ENCODE assay signal across 8 cellular contexts in genomic region chr20:32585011-32585518, GRCh38. TPM values are rescaled to one million over a fixed set of nuclear protein-coding genes. Genes with fewer than 3 reads are reported as not detected.
DNase-seq lines count a peak whose midpoint lies in the region; ATAC-seq and TF ChIP-seq lines count a peak whose summit lies in the region.

TSS of gene NOL4L (minus strand) at chr20:32585333. CDS start at chr20:32584890, 443 bp downstream.

- H3K4me1 Mint-ChIP-seq in activated B cell treated with CpG ODN at 0.5 μM for 24 hours: peaks cover 30% of the 10 kb centered on the region
- peaks cover 51% of the 10 kb centered on the region for H3K4me1 Mint-ChIP-seq in stimulated activated effector memory CD8-positive, alpha-beta T cell treated with anti-CD3 and anti-CD28 coated beads, Interleukin-12 subunit alpha, Interleukin-12 subunit beta, amount 100 ng/mL, for 72 hours

- H3K9me3 Mint-ChIP-seq in activated B cell treated with CpG ODN at 0.5 μM for 24 hours: no peaks in the 10 kb centered on the region
- no peaks in the 10 kb centered on the region for H3K9me3 Mint-ChIP-seq in stimulated activated effector memory CD8-positive, alpha-beta T cell treated with anti-CD3 and anti-CD28 coated beads, Interleukin-12 subunit alpha, Interleukin-12 subunit beta, amount 100 ng/mL, for 72 hours

- no peaks in the 10 kb centered on the region for H3K4me1 ChIP-seq in colonic mucosa

- no peak within 1 kb of the TSS for H3K27ac ChIP-seq in colonic mucosa

- peak within 1 kb of the TSS in 1 of 2 donors; percentile 43 for H3K9ac ChIP-seq in colonic mucosa (ENCODE audit: low read depth in 2 of 2, low read length in 2 of 2)

- H3K4me3 Mint-ChIP-seq in activated B cell treated with CpG ODN at 0.5 μM for 24 hours: peak within 1 kb of the TSS; percentile 87
- peak within 1 kb of the TSS; percentile 96 for H3K4me3 Mint-ChIP-seq in stimulated activated effector memory CD8-positive, alpha-beta T cell treated with anti-CD3 and anti-CD28 coated beads, Interleukin-12 subunit alpha, Interleukin-12 subunit beta, amount 100 ng/mL, for 72 hours

- CTCF ChIA-PET in activated B cell treated with CpG ODN at 0.5 μM for 24 hours (lab: Charles Lee): no interaction called here

- intact Hi-C loops in activated B cell treated with CpG ODN at 0.5 μM for 24 hours (cut with micrococcal nuclease): no loop called here
- intact Hi-C loops in colonic mucosa (cut with DNase I): no loop called here

- H3K4me3 ChIP-seq in LNCaP clone FGC (ENCODE audit: low read depth, low read length): peak within 1 kb of the TSS; percentile 37; the same call in 1 of the 2 replicates
- peak within 1 kb of the TSS; percentile 52 for H3K4me3 ChIP-seq in colonic mucosa

- peaks cover 25% of the 10 kb centered on the region for H3K27me3 ChIP-seq in colonic mucosa

- no peaks in the 10 kb centered on the region for H3K9me3 ChIP-seq in colonic mucosa

- ATAC-seq in activated B cell treated with CpG ODN at 0.5 μM for 24 hours (ENCODE audit: low read depth): peak; percentile 19
- peak; percentile 31 for ATAC-seq in left lobe of liver
- peak; percentile 49 for ATAC-seq in stimulated activated effector memory CD8-positive, alpha-beta T cell treated with anti-CD3 and anti-CD28 coated beads, Interleukin-12 subunit alpha, Interleukin-12 subunit beta, amount 100 ng/mL, for 72 hours
- no peak for ATAC-seq in GM21526 (IDR thresholded peaks at IDR 0.05; ENCODE audit: low FRiP score, unreplicated experiment)
- no peak for ATAC-seq in HG03432 (IDR thresholded peaks at IDR 0.05; ENCODE audit: unreplicated experiment)

- no peak for TF ChIP-seq CTCF in LNCaP clone FGC (IDR thresholded peaks at IDR 0.05; ENCODE audit: control insufficient read depth, extremely low read depth, insufficient read depth)
- TF ChIP-seq CTCF in activated B cell treated with CpG ODN at 0.5 μM for 24 hours (IDR thresholded peaks at IDR 0.05): no peak
- no peak for TF ChIP-seq CTCF in colonic mucosa (IDR thresholded peaks at IDR 0.05)

- POLR2A ChIA-PET in activated B cell treated with CpG ODN at 0.5 μM for 24 hours (lab: Charles Lee): interaction anchor here (0.5 to 0.6 kb wide), 2 partner anchors 59 to 901 kb away, joined by 3 read pairs; no protein-coding TSS in a partner anchor

- H3K27me3 Mint-ChIP-seq in activated B cell treated with CpG ODN at 0.5 μM for 24 hours: peaks cover 5% of the 10 kb centered on the region

- no peaks in the 10 kb centered on the region for H3K36me3 ChIP-seq in colonic mucosa

- H3K36me3 Mint-ChIP-seq in activated B cell treated with CpG ODN at 0.5 μM for 24 hours (ENCODE audit: low read depth): no peaks in the 10 kb centered on the region
- peaks cover 19% of the 10 kb centered on the region for H3K36me3 Mint-ChIP-seq in stimulated activated effector memory CD8-positive, alpha-beta T cell treated with anti-CD3 and anti-CD28 coated beads, Interleukin-12 subunit alpha, Interleukin-12 subunit beta, amount 100 ng/mL, for 72 hours

- H3K27ac Mint-ChIP-seq in activated B cell treated with CpG ODN at 0.5 μM for 24 hours: no peak within 1 kb of the TSS
- peak within 1 kb of the TSS; percentile 95 for H3K27ac Mint-ChIP-seq in stimulated activated effector memory CD8-positive, alpha-beta T cell treated with anti-CD3 and anti-CD28 coated beads, Interleukin-12 subunit alpha, Interleukin-12 subunit beta, amount 100 ng/mL, for 72 hours

- DNase-seq in D341Med (ENCODE audit: low spot score) (peak; percentile 79), LNCaP clone FGC (ENCODE audit: low read depth) (no peak), activated B cell treated with CpG ODN at 0.5 μM for 24 hours (peak; percentile 31), colonic mucosa (no peak), left lobe of liver (ENCODE audit: low spot score) (no peak)
- no peak for DNase-seq in stimulated activated effector memory CD8-positive, alpha-beta T cell treated with anti-CD3 and anti-CD28 coated beads, Interleukin-12 subunit alpha, Interleukin-12 subunit beta, amount 100 ng/mL, for 72 hours (ENCODE audit: low spot score in 2 of 2)

RNA-seq across cellular contexts. Expression of gene NOL4L, which starts in this region (rescaled TPM):
- 4.3 and 4.7 TPM in 2 replicates for total RNA-seq in activated B cell treated with CpG ODN at 0.5 μM for 24 hours
- 10 to 100 TPM; 54.2 to 58.0 TPM for total RNA-seq in colonic mucosa
- total RNA-seq in left lobe of liver: 5.8 TPM

Comparison
In these comparisons a context has a peak if more than half of its experiments do, and no peak if none do; other contexts are left out.
1. DNase-seq: peak in D341Med (single experiment) and activated B cell treated with CpG ODN at 0.5 μM for 24 hours (single experiment); none in LNCaP clone FGC (single experiment), colonic mucosa (single experiment), left lobe of liver (single experiment) and stimulated activated effector memory CD8-positive, alpha-beta T cell treated with anti-CD3 and anti-CD28 coated beads, Interleukin-12 subunit alpha, Interleukin-12 subunit beta, amount 100 ng/mL, for 72 hours (0 of 2).
2. ATAC-seq: peak in activated B cell treated with CpG ODN at 0.5 μM for 24 hours (single experiment), left lobe of liver (single experiment) and stimulated activated effector memory CD8-positive, alpha-beta T cell treated with anti-CD3 and anti-CD28 coated beads, Interleukin-12 subunit alpha, Interleukin-12 subunit beta, amount 100 ng/mL, for 72 hours (single experiment); none in GM21526 (single experiment) and HG03432 (single experiment).